In the genomic region with DNA sequence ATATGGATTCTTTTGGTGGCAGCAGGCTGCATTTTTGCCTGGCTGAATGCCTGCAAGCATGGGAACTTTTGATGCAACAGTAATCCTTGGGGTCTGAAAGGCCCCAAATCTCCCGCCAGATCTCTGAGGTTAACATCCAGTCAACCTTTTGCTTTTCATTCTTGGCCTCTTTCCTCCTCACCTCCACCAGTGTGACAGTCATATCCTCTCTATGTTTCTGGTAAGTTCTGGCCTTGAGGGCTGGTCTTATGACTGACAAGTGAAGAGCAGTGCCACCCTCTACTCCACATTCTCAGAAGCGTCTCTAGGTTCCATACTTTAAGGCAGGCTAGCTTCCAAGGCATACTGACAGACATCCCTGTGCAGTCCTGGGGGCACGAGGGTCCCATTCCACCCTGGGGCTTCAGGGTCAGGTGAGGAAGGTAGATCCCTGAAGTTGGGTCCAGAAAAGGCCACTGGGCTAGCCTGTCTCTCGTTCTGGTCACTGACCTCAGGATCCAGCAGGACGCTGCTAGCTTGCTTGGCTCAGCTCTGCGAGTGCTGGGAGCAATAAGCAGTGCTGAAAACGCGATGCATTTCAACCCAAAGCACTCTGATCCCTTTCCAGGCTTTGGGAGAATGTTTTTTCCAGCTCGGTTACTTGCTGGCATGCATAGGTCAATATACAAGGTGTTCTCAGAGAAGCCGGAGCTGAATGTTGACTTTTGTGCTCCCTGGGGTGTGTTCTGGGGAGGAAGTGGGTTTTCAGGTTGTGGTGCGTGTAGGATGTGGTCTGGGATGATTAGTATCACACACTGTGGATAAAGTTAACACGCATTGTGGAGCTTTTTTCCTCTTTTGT, we compare ENCODE assay signal across 8 cellular contexts.
A peak's percentile ranks its signal among the peaks of the same experiment; 100 is the strongest.
DNase-seq lines count a peak whose midpoint lies in the region; ATAC-seq and TF ChIP-seq lines count a peak whose summit lies in the region.

No MANE protein-coding gene starts in this region.

- H3K27me3 ChIP-seq in esophagus squamous epithelium, result no peaks in the 10 kb centered on the region

- CTCF ChIA-PET in activated CD4-positive, alpha-beta memory T cell treated with anti-CD3 and anti-CD28 coated beads, Interleukin-2, amount 10 ng/mL, durations not matched to agents 7 days and 5 days (lab: Charles Lee), result interaction anchor here (0.6 to 3.9 kb wide), 21 partner anchors 8 to 121 kb away, joined by 3 to 32 read pairs (median 5); no protein-coding TSS in a partner anchor

- no peak for TF ChIP-seq CTCF in esophagus squamous epithelium (IDR thresholded peaks at IDR 0.05)

- no peaks in the 10 kb centered on the region for H3K36me3 ChIP-seq in esophagus squamous epithelium

- ATAC-seq in esophagus mucosa (peak; percentile 55), HG03135 (IDR thresholded peaks at IDR 0.05; ENCODE audit: unreplicated experiment) (no peak)

- no peaks in the 10 kb centered on the region for H3K27me3 Mint-ChIP-seq in activated CD4-positive, alpha-beta memory T cell treated with anti-CD3 and anti-CD28 coated beads, Interleukin-2, amount 10 ng/mL, durations not matched to agents 7 days and 5 days

- H3K4me3 Mint-ChIP-seq in activated CD4-positive, alpha-beta memory T cell treated with anti-CD3 and anti-CD28 coated beads, Interleukin-2, amount 10 ng/mL, durations not matched to agents 7 days and 5 days, result peak overlapping the region; percentile 53

- no peaks in the 10 kb centered on the region for H3K9me3 Mint-ChIP-seq in activated CD4-positive, alpha-beta memory T cell treated with anti-CD3 and anti-CD28 coated beads, Interleukin-2, amount 10 ng/mL, durations not matched to agents 7 days and 5 days

- H3K36me3 Mint-ChIP-seq in activated CD4-positive, alpha-beta memory T cell treated with anti-CD3 and anti-CD28 coated beads, Interleukin-2, amount 10 ng/mL, durations not matched to agents 7 days and 5 days (ENCODE audit: low read depth), result peaks cover 44% of the 10 kb centered on the region

- no peak overlapping the region for H3K4me3 ChIP-seq in Jurkat, Clone E6-1 (ENCODE audit: low read length)
- peak overlapping the region in 1 of 4 donors; percentile 24 for H3K4me3 ChIP-seq in esophagus squamous epithelium

- WGBS in esophagus squamous epithelium, 2 donors, result 46 to 51% methylated on average over 7 to 12 of the region's 12 CpGs

- peak overlapping the region; percentile 88 for H3K27ac Mint-ChIP-seq in activated CD4-positive, alpha-beta memory T cell treated with anti-CD3 and anti-CD28 coated beads, Interleukin-2, amount 10 ng/mL, durations not matched to agents 7 days and 5 days

- peak overlapping the region in 2 of 4 donors; percentile 35 to 47 for H3K27ac ChIP-seq in esophagus squamous epithelium

- peaks cover 90% of the 10 kb centered on the region for H3K4me1 Mint-ChIP-seq in activated CD4-positive, alpha-beta memory T cell treated with anti-CD3 and anti-CD28 coated beads, Interleukin-2, amount 10 ng/mL, durations not matched to agents 7 days and 5 days

- POLR2A ChIA-PET in activated CD4-positive, alpha-beta memory T cell treated with anti-CD3 and anti-CD28 coated beads, Interleukin-2, amount 10 ng/mL, durations not matched to agents 7 days and 5 days (lab: Charles Lee), result interaction anchor here (0.6 to 13.2 kb wide), 39 partner anchors 9 to 1539 kb away, joined by 3 to 519 read pairs (median 5); a partner anchor contains a TSS

- H3K9me3 ChIP-seq in esophagus squamous epithelium, result no peaks in the 10 kb centered on the region

- TF ChIP-seq POLR2A in esophagus squamous epithelium (IDR thresholded peaks at IDR 0.05), result no peak

- intact Hi-C loops in esophagus squamous epithelium (cut with DNase I), result no loop called here

- DNase-seq in Daoy (ENCODE audit: low read depth) (peak; percentile 86), esophagus squamous epithelium (lab: John Stamatoyannopoulos, UW) (no peak), DMS114 treated with DMSO at 0.1 percent for 48 hours (lab: John Stamatoyannopoulos, UW; ENCODE audit: unreplicated experiment) (no peak)
- DNase-seq in Jurkat, Clone E6-1 (ENCODE audit: low read depth, low spot score), result peak; percentile 82
- DNase-seq in activated CD4-positive, alpha-beta memory T cell treated with anti-CD3 and anti-CD28 coated beads, Interleukin-2, amount 10 ng/mL, durations not matched to agents 7 days and 5 days, result peak; percentile 91
- peak; percentile 19 for DNase-seq in stimulated activated CD4-positive, alpha-beta T cell treated with anti-CD3 and anti-CD28 coated beads, Interleukin-4, amount 100 ng/mL, for 1 hour

- peaks cover under 1 to 55% (median 18%) of the 10 kb centered on the region in 3 donors for H3K4me1 ChIP-seq in esophagus squamous epithelium

Comparison
In these comparisons a context has a peak if more than half of its experiments do, and no peak if none do; other contexts are left out.
1. DNase-seq: peak in Daoy (single experiment), Jurkat, Clone E6-1 (single experiment), activated CD4-positive, alpha-beta memory T cell treated with anti-CD3 and anti-CD28 coated beads, Interleukin-2, amount 10 ng/mL, durations not matched to agents 7 days and 5 days (single experiment) and stimulated activated CD4-positive, alpha-beta T cell treated with anti-CD3 and anti-CD28 coated beads, Interleukin-4, amount 100 ng/mL, for 1 hour (single experiment); none in esophagus squamous epithelium (single experiment) and DMS114 treated with DMSO at 0.1 percent for 48 hours (single experiment).